In the genomic region with DNA sequence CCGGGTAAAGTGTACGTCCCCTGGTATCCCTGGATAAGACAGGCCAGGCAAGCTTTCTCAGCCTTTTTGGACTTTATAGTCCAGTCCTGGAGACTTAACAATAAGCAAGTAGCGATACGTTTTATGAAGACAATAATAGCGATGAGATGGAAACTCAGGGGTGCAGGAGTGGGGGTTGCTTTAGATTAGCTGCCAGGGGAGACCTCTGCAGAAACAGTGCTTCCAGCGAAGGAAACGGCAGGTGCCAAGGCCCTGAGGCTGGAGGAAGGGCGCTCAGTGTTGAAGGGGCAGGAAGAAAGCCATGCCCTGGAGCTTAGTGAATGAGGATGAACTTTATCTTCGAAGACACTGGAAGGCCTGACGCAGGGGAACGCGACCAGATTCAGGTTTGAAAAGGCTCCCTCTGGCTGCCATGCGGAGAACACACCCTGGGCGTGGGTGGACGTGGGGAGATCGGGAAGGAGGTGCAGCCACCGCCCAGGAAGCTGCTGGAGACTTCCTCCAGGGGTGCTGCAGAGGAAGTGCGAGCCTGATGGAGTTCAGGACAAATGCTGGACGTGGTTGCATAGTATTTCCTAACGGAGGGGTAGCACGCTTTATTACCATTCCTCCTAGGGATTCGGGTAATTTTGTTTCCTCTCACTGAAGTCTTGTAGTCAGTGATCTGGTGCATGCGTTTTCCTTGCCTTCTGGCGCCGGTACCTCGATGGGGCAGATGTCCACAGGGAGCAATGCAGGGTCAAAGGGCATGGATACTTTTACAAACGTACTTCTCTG, we compare ENCODE assay signal across 8 cellular contexts. TPM values are rescaled to one million over a fixed set of nuclear protein-coding genes. Genes with fewer than 3 reads are reported as not detected.
DNase-seq lines count a peak whose midpoint lies in the region; ATAC-seq and TF ChIP-seq lines count a peak whose summit lies in the region.

No MANE protein-coding gene starts in this region.

- H3K27ac ChIP-seq in HEK293 (ENCODE audit: extremely low read depth, low read depth, low read length) (peak overlapping the region; percentile 72), OCI-LY1 (ENCODE audit: low read depth, low read length, poor library complexity, severe bottlenecking) (peak overlapping the region; percentile 93), heart right ventricle (peak overlapping the region; percentile 66 to 95 (median 87)), rectal smooth muscle tissue (ENCODE audit: low read depth, low read length) (peak overlapping the region; percentile 93)

- no peaks in the 10 kb centered on the region for H3K9me2 ChIP-seq in OCI-LY1 (ENCODE audit: low read depth, low read length)

- TF ChIP-seq CTCF in HEK293 (tag by site-specific recombination; IDR thresholded peaks at IDR 0.05) (peak; percentile 99), OCI-LY1 (IDR thresholded peaks at IDR 0.05; ENCODE audit: low read length) (peak; percentile 94), heart right ventricle (IDR thresholded peaks at IDR 0.05) (peak; percentile 87 to 96 (median 93))

- WGBS in heart right ventricle, 2 donors, result 12% methylated on average over 27 of the region's 27 CpGs

- no peaks in the 10 kb centered on the region for H3K9me3 Mint-ChIP-seq in activated naive CD4-positive, alpha-beta T cell treated with anti-CD3 and anti-CD28 coated beads, Interleukin-2, amount 50 U/mL, for 72 hours

- CTCF ChIA-PET in HEK293 (lab: Yijun Ruan, JAX), result interaction anchor here (0.6 to 5.9 kb wide), 34 partner anchors 9 to 1035 kb away, joined by 3 to 48 read pairs (median 4); a partner anchor contains a TSS

- no peaks in the 10 kb centered on the region for H4K20me1 ChIP-seq in OCI-LY1 (ENCODE audit: insufficient read depth, low read length)

- DNase-seq in activated naive CD4-positive, alpha-beta T cell treated with anti-CD3 and anti-CD28 coated beads, Interleukin-2, amount 50 U/mL, for 72 hours (ENCODE audit: low spot score in 2 of 2), result peak; percentile 82 to 86
- peak; percentile 89 to 92 for DNase-seq in heart right ventricle
- DNase-seq in NCI-H82 (lab: John Stamatoyannopoulos, UW), result no peak

- H3K9me3 ChIP-seq in HEK293 (ENCODE audit: control insufficient read depth, insufficient read depth, low read depth, low read length) (no peaks in the 10 kb centered on the region), OCI-LY1 (ENCODE audit: low read length) (no peaks in the 10 kb centered on the region), heart right ventricle (no peaks in the 10 kb centered on the region)

- H3K79me2 ChIP-seq in OCI-LY1 (ENCODE audit: insufficient read depth, low read length), result no peaks in the 10 kb centered on the region

- peak overlapping the region; percentile 84 for H3K4me2 ChIP-seq in OCI-LY1 (ENCODE audit: low read length)

- peak overlapping the region; percentile 52; the same call in 1 of the 2 replicates for H3K4me3 ChIP-seq in GM08714 (ENCODE audit: low read length)
- H3K4me3 ChIP-seq in HEK293 (ENCODE audit: low read depth, low read length), result peak overlapping the region; percentile 34
- H3K4me3 ChIP-seq in OCI-LY1 (ENCODE audit: low read depth, low read length, poor library complexity, severe bottlenecking), result peak overlapping the region; percentile 64
- peak overlapping the region in 9 of 10 donors; percentile 35 to 66 (median 54) for H3K4me3 ChIP-seq in heart right ventricle
- peak overlapping the region; percentile 82 for H3K4me3 ChIP-seq in rectal smooth muscle tissue (ENCODE audit: low read length)

- H3K36me3 ChIP-seq in HEK293 (ENCODE audit: control insufficient read depth in 2 of 2, insufficient read depth in 1 of 2, low read length in 2 of 2) (peaks cover 0 to 3% of the 10 kb centered on the region in 2 experiments; a peak in 2 of 3 replicates), OCI-LY1 (ENCODE audit: insufficient read depth, low read length) (no peaks in the 10 kb centered on the region), heart right ventricle (peaks cover 0 to 9% (median 0%) of the 10 kb centered on the region in 9 donors), rectal smooth muscle tissue (ENCODE audit: control insufficient read depth, insufficient read depth, low read length) (no peaks in the 10 kb centered on the region)

- intact Hi-C loops in heart right ventricle (cut with DNase I), result loop anchor here in 5 of 10 donors (1.0 to 5.0 kb wide), 4 partner anchors 13 to 34 kb away; no protein-coding TSS in a partner anchor

- no peak overlapping the region; the same call in 1 of the 2 replicates for H2AFZ ChIP-seq in OCI-LY1 (ENCODE audit: low read length)

- no peaks in the 10 kb centered on the region for H3K36me3 Mint-ChIP-seq in activated naive CD4-positive, alpha-beta T cell treated with anti-CD3 and anti-CD28 coated beads, Interleukin-2, amount 50 U/mL, for 72 hours

- peak; percentile 40 to 45 for ATAC-seq in activated naive CD4-positive, alpha-beta T cell treated with anti-CD3 and anti-CD28 coated beads, Interleukin-2, amount 50 U/mL, for 72 hours
- peak; percentile 75 to 90 (median 82) for ATAC-seq in heart right ventricle
- no peak for ATAC-seq in HG02840 (IDR thresholded peaks at IDR 0.05; ENCODE audit: low FRiP score, unreplicated experiment)

- H3F3A ChIP-seq in OCI-LY1 (ENCODE audit: insufficient read depth, low read length), result 0 out of 2 replicates have a peak, but pooled peaks cover 4% of the 10 kb centered on the region

- H3K9ac ChIP-seq in OCI-LY1 (ENCODE audit: low read length) (peak overlapping the region; percentile 70), rectal smooth muscle tissue (ENCODE audit: low read length) (peak overlapping the region; percentile 16)

- POLR2A ChIA-PET in HEK293 (lab: Yijun Ruan, JAX), result interaction anchor here (0.8 to 6.1 kb wide), 16 partner anchors 10 to 1228 kb away, joined by 3 to 109 read pairs (median 6); a partner anchor contains a TSS

- H3K27ac Mint-ChIP-seq in activated naive CD4-positive, alpha-beta T cell treated with anti-CD3 and anti-CD28 coated beads, Interleukin-2, amount 50 U/mL, for 72 hours, result no peak overlapping the region

- no peaks in the 10 kb centered on the region for H3K27me3 ChIP-seq in OCI-LY1 (ENCODE audit: insufficient read depth, low read length)
- H3K27me3 ChIP-seq in heart right ventricle, result no peaks in the 10 kb centered on the region
- H3K27me3 ChIP-seq in rectal smooth muscle tissue (ENCODE audit: control insufficient read depth, insufficient read depth, low read length), result no peaks in the 10 kb centered on the region

- H3K4me1 ChIP-seq in HEK293 (ENCODE audit: control insufficient read depth, insufficient read depth, low read length) (peaks cover 4% of the 10 kb centered on the region), OCI-LY1 (ENCODE audit: insufficient read depth, low read length, severe bottlenecking) (peaks cover 36% of the 10 kb centered on the region), heart right ventricle (peaks cover 5 to 47% (median 30%) of the 10 kb centered on the region in 9 donors), rectal smooth muscle tissue (ENCODE audit: control insufficient read depth, insufficient read depth, low read length) (peaks cover 7% of the 10 kb centered on the region)

TF ChIP-seq in HEK293, 187 proteins besides CTCF, POLR2A, EP300 and RAD21 (continues in another document):
- TF ChIP-seq, protein P1, sequence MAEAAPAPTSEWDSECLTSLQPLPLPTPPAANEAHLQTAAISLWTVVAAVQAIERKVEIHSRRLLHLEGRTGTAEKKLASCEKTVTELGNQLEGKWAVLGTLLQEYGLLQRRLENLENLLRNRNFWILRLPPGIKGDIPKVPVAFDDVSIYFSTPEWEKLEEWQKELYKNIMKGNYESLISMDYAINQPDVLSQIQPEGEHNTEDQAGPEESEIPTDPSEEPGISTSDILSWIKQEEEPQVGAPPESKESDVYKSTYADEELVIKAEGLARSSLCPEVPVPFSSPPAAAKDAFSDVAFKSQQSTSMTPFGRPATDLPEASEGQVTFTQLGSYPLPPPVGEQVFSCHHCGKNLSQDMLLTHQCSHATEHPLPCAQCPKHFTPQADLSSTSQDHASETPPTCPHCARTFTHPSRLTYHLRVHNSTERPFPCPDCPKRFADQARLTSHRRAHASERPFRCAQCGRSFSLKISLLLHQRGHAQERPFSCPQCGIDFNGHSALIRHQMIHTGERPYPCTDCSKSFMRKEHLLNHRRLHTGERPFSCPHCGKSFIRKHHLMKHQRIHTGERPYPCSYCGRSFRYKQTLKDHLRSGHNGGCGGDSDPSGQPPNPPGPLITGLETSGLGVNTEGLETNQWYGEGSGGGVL (tag by site-specific recombination; IDR thresholded peaks at IDR 0.05), result no peak
- TF ChIP-seq ZNF2 (tag by site-specific recombination; IDR thresholded peaks at IDR 0.05), result peak; percentile 65; the same call in 1 of the 2 replicates
- TF ChIP-seq ZFP3 (tag by site-specific recombination; IDR thresholded peaks at IDR 0.05; ENCODE audit: low read depth), result no peak
- TF ChIP-seq IKZF3 (tag by site-specific recombination; IDR thresholded peaks at IDR 0.05), result peak; percentile 92
- no peak for TF ChIP-seq GLI2 (tag by site-specific recombination; IDR thresholded peaks at IDR 0.05; ENCODE audit: borderline replicate concordance, low read depth)
- no peak for TF ChIP-seq ZNF621 (tag by site-specific recombination; IDR thresholded peaks at IDR 0.05)
- no peak for TF ChIP-seq ZNF791 (tag by site-specific recombination; IDR thresholded peaks at IDR 0.05)
- TF ChIP-seq ZNF391 (tag by site-specific recombination; IDR thresholded peaks at IDR 0.05; ENCODE audit: borderline replicate concordance, low read depth), result no peak
- peak; percentile 97 for TF ChIP-seq ZFHX2 (tag by site-specific recombination; conservative IDR thresholded peaks at IDR 0.05)

RNA-seq across cellular contexts. Expression of a gene that starts 26.1 kb away (rescaled TPM):
- total RNA-seq in activated naive CD4-positive, alpha-beta T cell treated with anti-CD3 and anti-CD28 coated beads, Interleukin-2, amount 50 U/mL, for 72 hours, result 100 to 1,000 TPM; 806 to 863 TPM
- total RNA-seq in heart right ventricle, result 1,000 to 10,000 TPM; 1,161 to 1,913 (median 1,447) TPM
- 1,000 to 10,000 TPM; 1,225 to 1,619 TPM for polyA plus RNA-seq in heart right ventricle

RNA-seq across cellular contexts. Expression of a gene that starts 48.4 kb away (rescaled TPM):
- 10 to 100 TPM; 30.3 to 35.6 TPM for total RNA-seq in activated naive CD4-positive, alpha-beta T cell treated with anti-CD3 and anti-CD28 coated beads, Interleukin-2, amount 50 U/mL, for 72 hours
- total RNA-seq in heart right ventricle, result 10 to 100 TPM in 1 of 10 donors, 1 to 10 TPM in 9; 4.2 to 13.3 (median 5.9) TPM
- polyA plus RNA-seq in heart right ventricle, result 1 to 10 TPM; 3.7 to 9.3 TPM

RNA-seq across cellular contexts. Expression of a gene that starts 52.9 kb away (rescaled TPM):
- total RNA-seq in activated naive CD4-positive, alpha-beta T cell treated with anti-CD3 and anti-CD28 coated beads, Interleukin-2, amount 50 U/mL, for 72 hours, result 10 to 100 TPM in 1 of 2 donors, 1 to 10 TPM in 1; 9.2 to 28.0 TPM
- total RNA-seq in heart right ventricle, result 1 to 10 TPM; 3.2 to 4.9 (median 3.9) TPM
- 1 to 10 TPM; 1.3 to 1.5 TPM for polyA plus RNA-seq in heart right ventricle
